In genomic region chr2:120223034-120223912, GRCh38 we compare ENCODE assay signal across 8 cellular contexts. TPM values are rescaled to one million over a fixed set of nuclear protein-coding genes. Genes with fewer than 3 reads are reported as not detected.
DNase-seq lines count a peak whose midpoint lies in the region; ATAC-seq, FAIRE-seq and TF ChIP-seq lines count a peak whose summit lies in the region.

Gene TMEM185B (minus strand): TSS chr2:120223400. CDS start chr2:120222976, 424 bp downstream.

- no peaks in the 10 kb centered on the region for H3K27me3 Mint-ChIP-seq in Calu3 (ENCODE audit: unreplicated experiment)

- peak within 1 kb of the TSS; percentile 33 for H3K4me2 ChIP-seq in endothelial cell of umbilical vein (ENCODE audit: insufficient read depth, low read length)

- H3K4me1 ChIP-seq in endothelial cell of umbilical vein (ENCODE audit: control insufficient read depth, extremely low read depth, insufficient read depth, low read length) = peaks cover 17% of the 10 kb centered on the region
- H3K4me1 ChIP-seq in mononuclear cell (ENCODE audit: insufficient read depth, low read length) = peaks cover 32% of the 10 kb centered on the region

- H3K79me2 ChIP-seq in endothelial cell of umbilical vein (ENCODE audit: control insufficient read depth, insufficient read depth, low read length) = peaks cover 11% of the 10 kb centered on the region

- no peaks in the 10 kb centered on the region for H3K9me1 ChIP-seq in endothelial cell of umbilical vein (replicated peaks; ENCODE audit: control insufficient read depth, extremely low read depth, insufficient read depth, low read length)

- peak; percentile 79 for ATAC-seq in GM21360 (IDR thresholded peaks at IDR 0.05; ENCODE audit: unreplicated experiment)

- H3K4me3 Mint-ChIP-seq in Calu3 (ENCODE audit: low read depth, unreplicated experiment) = peak within 1 kb of the TSS; percentile 79

- H3K4me3 ChIP-seq in endothelial cell of umbilical vein (replicated peaks in 1 of 3; ENCODE audit: insufficient read depth in 1 of 3, low read depth in 1 of 3, low read length in 3 of 3) (peak within 1 kb of the TSS; percentile 47 to 61 (median 57)), mononuclear cell (ENCODE audit: low read length) (peak within 1 kb of the TSS; percentile 58)

- peak; percentile 87 for FAIRE-seq in endothelial cell of umbilical vein (lab: Jason Lieb, UNC)

- H3K9ac ChIP-seq in endothelial cell of umbilical vein (replicated peaks; ENCODE audit: extremely low read depth, insufficient read depth, low read length) = peak within 1 kb of the TSS; percentile 78

- POLR2A ChIA-PET in endothelial cell of umbilical vein (lab: Charles Lee) = interaction anchor here (0.7 to 1.9 kb wide), 6 partner anchors 9 to 1345 kb away, joined by 3 to 15 read pairs (median 4); partner anchors contain the start of gene RALB

- CTCF ChIA-PET in Calu3 (lab: Charles Lee) = interaction anchor here (0.6 to 1.5 kb wide), 6 partner anchors 8 to 861 kb away, joined by 3 to 9 read pairs (median 4); partner anchors contain the start of gene RALB
- CTCF ChIA-PET in endothelial cell of umbilical vein (lab: Charles Lee) = interaction anchor here (0.7 to 3.1 kb wide), 13 partner anchors 9 to 520 kb away, joined by 3 to 18 read pairs (median 5); partner anchors contain the start of gene RALB

- H3K36me3 Mint-ChIP-seq in Calu3 (ENCODE audit: insufficient read depth, unreplicated experiment) = peaks cover 42% of the 10 kb centered on the region

- H3K36me3 ChIP-seq in endothelial cell of umbilical vein (ENCODE audit: control insufficient read depth in 2 of 2, extremely low read depth in 1 of 2, insufficient read depth in 2 of 2, low read length in 2 of 2) = peaks cover 0 to 5% of the 10 kb centered on the region in 2 experiments

- dilution Hi-C loops in endothelial cell of umbilical vein (cut with MboI; ENCODE audit: extremely low pct_ligation_motif_present, low sequenced_read_pairs) = no loop called here

- peak within 1 kb of the TSS; percentile 78 for H3K27ac ChIP-seq in endothelial cell of umbilical vein (ENCODE audit: insufficient read depth, low read depth, low read length)

- no peaks in the 10 kb centered on the region for H3K9me3 ChIP-seq in endothelial cell of umbilical vein (replicated peaks; ENCODE audit: control insufficient read depth, insufficient read depth, low read length)
- H3K9me3 ChIP-seq in mononuclear cell (ENCODE audit: low read depth, low read length) = no peaks in the 10 kb centered on the region

- no TSS peak for BruUV-seq in Calu3 (replicated peaks; lab: Mats Ljungman, UMichigan)
- BruUV-seq in endothelial cell of umbilical vein (replicated peaks; lab: Mats Ljungman, UMichigan) = no TSS peak

- TF ChIP-seq CTCF in Calu3 (IDR thresholded peaks at IDR 0.05; ENCODE audit: unreplicated experiment) (peak; percentile 27), endothelial cell of umbilical vein (IDR thresholded peaks at IDR 0.05; ENCODE audit: extremely low read depth in 1 of 2, insufficient read depth in 1 of 2, low read depth in 1 of 2, low read length in 2 of 2) (peak; percentile 24 to 55)

- peak within 1 kb of the TSS; percentile 91 for H2AFZ ChIP-seq in endothelial cell of umbilical vein (ENCODE audit: low read depth, low read length)

- TF ChIP-seq POLR2A in endothelial cell of umbilical vein (IDR thresholded peaks at IDR 0.05; ENCODE audit: low read depth, low read length) = peak; percentile 72

- DNase-seq in Calu3 (peak; percentile 95), HT-29 (ENCODE audit: low spot score) (peak; percentile 89), NOMO-1 treated with dmso at 0.1 percent for 144 hours (lab: John Stamatoyannopoulos, UW; ENCODE audit: unreplicated experiment) (peak; percentile 68), endothelial cell of umbilical vein (ENCODE audit: low read depth, low spot score) (peak; percentile 78)
- peak; percentile 64 for DNase-seq in activated CD8-positive, alpha-beta memory T cell treated with anti-CD3 and anti-CD28 coated beads, Interleukin-2, amount 50 U/mL, for 24 hours (ENCODE audit: extremely low read depth)
- DNase-seq in stimulated activated CD8-positive, alpha-beta memory T cell treated with anti-CD3 and anti-CD28 coated beads, Interleukin-4, amount 100 ng/mL, for 24 hours (ENCODE audit: low read depth) = peak; percentile 85

- intact Hi-C loops in Calu3 (cut with micrococcal nuclease; ENCODE audit: unreplicated experiment) = no loop called here
- intact Hi-C loops in endothelial cell of umbilical vein (cut with micrococcal nuclease) = loop anchor here (1.0 to 5.0 kb wide), 5 partner anchors 16 to 90 kb away; partner anchors contain the start of gene RALB

- H4K20me1 ChIP-seq in endothelial cell of umbilical vein (replicated peaks; ENCODE audit: control insufficient read depth, extremely low read depth, insufficient read depth, low read length) = no peaks in the 10 kb centered on the region

- H3K9me3 Mint-ChIP-seq in Calu3 (ENCODE audit: low read depth, unreplicated experiment) = no peaks in the 10 kb centered on the region

- H3K27ac Mint-ChIP-seq in Calu3 (ENCODE audit: unreplicated experiment) = peak within 1 kb of the TSS; percentile 83

- peaks cover 15% of the 10 kb centered on the region for H3K4me1 Mint-ChIP-seq in Calu3 (ENCODE audit: low read depth, unreplicated experiment)

- H3K27me3 ChIP-seq in endothelial cell of umbilical vein (ENCODE audit: control insufficient read depth in 2 of 2, insufficient read depth in 2 of 2, low read length in 2 of 2) = peaks cover 0 to 3% of the 10 kb centered on the region in 2 experiments
- no peaks in the 10 kb centered on the region for H3K27me3 ChIP-seq in mononuclear cell (ENCODE audit: insufficient read depth, low read length)

TF ChIP-seq in endothelial cell of umbilical vein, 7 proteins besides CTCF, POLR2A, EP300 and RAD21:
- TF ChIP-seq POLR2AphosphoS5 (IDR thresholded peaks at IDR 0.05; ENCODE audit: insufficient read depth, low read depth, low read length) (peak; percentile 89), FOS (IDR thresholded peaks at IDR 0.05; ENCODE audit: borderline replicate concordance, insufficient read depth, low read length) (no peak), MYC (IDR thresholded peaks at IDR 0.05; ENCODE audit: low read depth, low read length) (peak; percentile 88), GATA2 (IDR thresholded peaks at IDR 0.05; ENCODE audit: insufficient read depth, insufficient read length, low read depth, low read length) (no peak), EZH2 (IDR thresholded peaks at IDR 0.05; ENCODE audit: borderline replicate concordance, low read depth, low read length, severe bottlenecking) (no peak), MAX (IDR thresholded peaks at IDR 0.05; ENCODE audit: insufficient read depth, insufficient read length) (peak; percentile 95)

RNA-seq across cellular contexts. Expression of gene TMEM185B, which starts in this region (rescaled TPM):
- total RNA-seq in Calu3 (2022) (42.0 and 42.8 TPM in 2 replicates), endothelial cell of umbilical vein (23.9 and 29.9 TPM in 2 replicates), mononuclear cell (17.5 TPM)
- total RNA-seq in HT-29 (2014; rRNA removed; shearing (Covaris generic)) = 63.3 and 65.3 TPM in 2 replicates
- 31.5 and 31.8 TPM in 2 replicates for polyA plus RNA-seq in endothelial cell of umbilical vein
- 19.4 and 22.1 TPM in 2 replicates for polyA plus RNA-seq in endothelial cell of umbilical vein (2011; cell fraction: cytosol; rRNA removed)
- polyA plus RNA-seq in endothelial cell of umbilical vein (2011; cell fraction: nucleus; rRNA removed) = 18.4 and 18.7 TPM in 2 replicates
- polyA plus RNA-seq in endothelial cell of umbilical vein (2012) = 30.3 and 33.3 TPM in 2 replicates
- 28.4 and 28.7 TPM in 2 replicates for polyA minus RNA-seq in endothelial cell of umbilical vein
- 6.5 TPM for polyA minus RNA-seq in endothelial cell of umbilical vein (2011; cell fraction: cytosol; rRNA and poly(A)+ RNA removed)
- 11.4 and 12.5 TPM in 2 replicates for polyA minus RNA-seq in endothelial cell of umbilical vein (2011; cell fraction: nucleus; rRNA and poly(A)+ RNA removed)

Comparison
In these comparisons a context has a peak if more than half of its experiments do, and no peak if none do; other contexts are left out.
1. Peak in every context shown above with its lines: DNase-seq, ATAC-seq, H3K4me3 ChIP-seq and H3K27ac ChIP-seq.